Comparison of ENCODE assay signal across 1 cellular context in the genomic region with DNA sequence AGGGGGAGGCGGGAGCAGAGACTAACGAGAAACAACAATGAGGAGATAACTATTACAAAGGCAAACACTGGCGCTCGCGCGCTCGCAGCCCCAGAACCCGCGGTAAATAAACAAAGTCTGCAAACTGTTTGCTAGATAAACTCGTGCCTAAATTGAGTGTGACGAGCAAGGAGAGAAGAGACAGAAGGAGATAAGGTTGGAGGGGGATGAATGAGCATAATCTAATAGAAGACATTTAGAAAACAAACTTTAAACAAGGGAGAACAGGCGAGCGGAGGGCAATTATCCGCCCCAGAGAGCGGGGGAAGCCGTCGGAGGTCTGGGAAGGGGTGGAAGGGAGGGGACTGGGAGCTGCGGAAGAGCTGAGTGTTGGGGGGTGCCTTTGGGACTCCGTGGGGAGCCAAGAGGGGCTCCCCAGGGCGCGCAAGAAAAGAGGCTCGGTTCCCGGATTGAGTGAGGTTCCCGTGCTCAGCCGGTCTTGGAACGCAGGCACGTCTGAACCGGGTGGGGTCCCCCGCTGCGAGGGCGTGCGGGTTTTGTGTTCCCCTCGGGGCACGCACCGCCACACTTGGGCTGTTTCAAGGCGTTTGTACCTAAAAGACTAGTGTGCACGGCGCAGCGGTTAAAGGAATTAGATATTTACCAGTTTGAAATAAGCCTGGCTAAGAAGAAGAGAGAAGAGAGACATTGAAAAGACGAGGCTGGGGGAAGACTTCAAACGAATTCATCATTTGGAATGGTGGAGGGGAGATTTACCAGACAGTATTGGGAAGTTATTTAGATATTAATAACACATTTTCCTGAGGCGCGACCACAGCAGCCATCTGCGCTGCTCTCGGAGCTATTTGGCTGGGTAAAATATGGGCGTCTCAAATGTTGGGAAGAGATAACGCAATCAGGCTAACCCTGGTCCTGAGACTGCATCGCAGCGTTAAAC.
TF ChIP-seq lines count a peak whose summit lies in the region.

No MANE protein-coding gene starts in this region.

TF ChIP-seq in H1, 55 proteins besides CTCF, POLR2A, EP300 and RAD21:
- TF ChIP-seq EZH2 (IDR thresholded peaks at IDR 0.05; ENCODE audit: low read depth, low read length, severe bottlenecking), result peak; percentile 87
- no peak for TF ChIP-seq KDM4A (IDR thresholded peaks at IDR 0.05; ENCODE audit: low read depth, low read length, severe bottlenecking)
- TF ChIP-seq RNF2 (IDR thresholded peaks at IDR 0.05; ENCODE audit: borderline replicate concordance, low read depth, low read length, missing control alignments, poor library complexity, severe bottlenecking), result peak; percentile 82
- TF ChIP-seq, protein P1, sequence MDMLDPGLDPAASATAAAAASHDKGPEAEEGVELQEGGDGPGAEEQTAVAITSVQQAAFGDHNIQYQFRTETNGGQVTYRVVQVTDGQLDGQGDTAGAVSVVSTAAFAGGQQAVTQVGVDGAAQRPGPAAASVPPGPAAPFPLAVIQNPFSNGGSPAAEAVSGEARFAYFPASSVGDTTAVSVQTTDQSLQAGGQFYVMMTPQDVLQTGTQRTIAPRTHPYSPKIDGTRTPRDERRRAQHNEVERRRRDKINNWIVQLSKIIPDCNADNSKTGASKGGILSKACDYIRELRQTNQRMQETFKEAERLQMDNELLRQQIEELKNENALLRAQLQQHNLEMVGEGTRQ (IDR thresholded peaks at IDR 0.05; ENCODE audit: low read length), result no peak
- no peak for TF ChIP-seq YY1 (IDR thresholded peaks at IDR 0.05; ENCODE audit: low read depth, low read length)
- no peak for TF ChIP-seq PHF8 (conservative IDR thresholded peaks at IDR 0.05; ENCODE audit: low read depth, low read length)
- peak; percentile 88; the same call in 1 of the 2 replicates for TF ChIP-seq CBX8 (IDR thresholded peaks at IDR 0.05; ENCODE audit: borderline replicate concordance, low read depth, low read length)
- TF ChIP-seq CHD1 (IDR thresholded peaks at IDR 0.05; ENCODE audit: low read depth, low read length), result no peak
- TF ChIP-seq NRF1 (IDR thresholded peaks at IDR 0.05; ENCODE audit: low read depth, low read length), result no peak
- TF ChIP-seq CEBPB (IDR thresholded peaks at IDR 0.05; ENCODE audit: low read depth, low read length), result no peak
- TF ChIP-seq EGR1 (IDR thresholded peaks at IDR 0.05; ENCODE audit: borderline replicate concordance, low read depth, low read length), result 0 out of 2 replicates have a peak, but pooled peaks have one; percentile 26
- TF ChIP-seq, protein P2, sequence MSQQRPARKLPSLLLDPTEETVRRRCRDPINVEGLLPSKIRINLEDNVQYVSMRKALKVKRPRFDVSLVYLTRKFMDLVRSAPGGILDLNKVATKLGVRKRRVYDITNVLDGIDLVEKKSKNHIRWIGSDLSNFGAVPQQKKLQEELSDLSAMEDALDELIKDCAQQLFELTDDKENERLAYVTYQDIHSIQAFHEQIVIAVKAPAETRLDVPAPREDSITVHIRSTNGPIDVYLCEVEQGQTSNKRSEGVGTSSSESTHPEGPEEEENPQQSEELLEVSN (IDR thresholded peaks at IDR 0.05), result no peak
- no peak for TF ChIP-seq SIN3A (conservative IDR thresholded peaks at IDR 0.05 in 1 of 2, IDR thresholded peaks at IDR 0.05 in 1 of 2; ENCODE audit: low read depth in 1 of 2, low read length in 2 of 2)
- TF ChIP-seq KDM1A (IDR thresholded peaks at IDR 0.05; ENCODE audit: borderline replicate concordance, low read length), result no peak
- TF ChIP-seq MAFK (IDR thresholded peaks at IDR 0.05; ENCODE audit: low read depth, low read length), result no peak
- TF ChIP-seq SUZ12 (IDR thresholded peaks at IDR 0.05; ENCODE audit: low read length), result peak; percentile 67
- no peak for TF ChIP-seq RXRA (IDR thresholded peaks at IDR 0.05; ENCODE audit: insufficient read depth, low read depth, low read length)
